ENCODE assay signal across 29 cellular contexts in genomic region chr3:156226676-156227420, GRCh38.
"Had no signal": no experiment of that assay in that cellular context is flagged by ENCODE, and none has a peak within 500 bp of the region (broad histone marks: within the 10 kb centered on the region; RNA-seq: fewer than 3 reads in every experiment).

No MANE protein-coding gene starts in this region.

- FAIRE-seq: keratinocyte, urothelium cell line had no signal

- H3K4me3 Mint-ChIP-seq: mesothelial cell of epicardium; naive B cell; natural killer cell; stimulated activated naive B cell treated with anti-CD40 and anti-IgM and Interleukin-4, amounts not matched to agents 10 μg/mL and 1 μg/mL and 100 μg/mL, for 72 hours; stimulated activated naive CD8-positive, alpha-beta T cell treated with anti-CD3 and anti-CD28 coated beads, Interleukin-15, Interleukin-2, amounts not matched to agents 100 ng/mL and 50 ng/mL, for 24 hours had no signal

- H3K9me3 ChIP-seq: heart right ventricle, left lung, lower lobe of right lung, ovary, psoas muscle, right atrium auricular region, right lobe of liver, suprapubic skin, thoracic aorta, upper lobe of right lung had no signal

- H3K36me3 ChIP-seq: heart right ventricle, left lung, lower lobe of right lung, ovary, right atrium auricular region, right lobe of liver, suprapubic skin, thoracic aorta, tibial artery, upper lobe of right lung had no signal

- H3K4me1 Mint-ChIP-seq: mesothelial cell of epicardium; naive B cell; natural killer cell; stimulated activated naive B cell treated with anti-CD40 and anti-IgM and Interleukin-4, amounts not matched to agents 10 μg/mL and 1 μg/mL and 100 μg/mL, for 72 hours had no signal

- H3K36me3 Mint-ChIP-seq: naive B cell; natural killer cell; stimulated activated naive B cell treated with anti-CD40 and anti-IgM and Interleukin-4, amounts not matched to agents 10 μg/mL and 1 μg/mL and 100 μg/mL, for 72 hours had no signal

- H3K4me3 ChIP-seq: heart right ventricle, hepatocyte, left lung, lower lobe of right lung, ovary, psoas muscle, right atrium auricular region, right lobe of liver, smooth muscle cell, suprapubic skin, thoracic aorta, tibial artery, upper lobe of right lung had no signal

- ATAC-seq: heart right ventricle; left cardiac atrium; left lung; lower lobe of right lung; natural killer cell; psoas muscle; right lobe of liver; stimulated activated naive B cell treated with anti-CD40 and anti-IgM and Interleukin-4, amounts not matched to agents 10 μg/mL and 1 μg/mL and 100 μg/mL, for 72 hours; upper lobe of right lung had no signal

- H3K27ac Mint-ChIP-seq: mesothelial cell of epicardium; naive B cell; natural killer cell; stimulated activated naive B cell treated with anti-CD40 and anti-IgM and Interleukin-4, amounts not matched to agents 10 μg/mL and 1 μg/mL and 100 μg/mL, for 72 hours; stimulated activated naive CD8-positive, alpha-beta T cell treated with anti-CD3 and anti-CD28 coated beads, Interleukin-15, Interleukin-2, amounts not matched to agents 100 ng/mL and 50 ng/mL, for 24 hours had no signal

- H3K27ac ChIP-seq: heart right ventricle, hepatocyte, left lung, lower lobe of right lung, ovary, psoas muscle, right atrium auricular region, right lobe of liver, suprapubic skin, thoracic aorta, tibial artery, upper lobe of right lung had no signal

- H3K4me1 ChIP-seq: heart right ventricle, left lung, lower lobe of right lung, psoas muscle, right atrium auricular region, right lobe of liver, suprapubic skin, upper lobe of right lung had no signal

- H3K4me2 ChIP-seq: hepatocyte, smooth muscle cell had no signal

- H3K27me3 ChIP-seq: heart right ventricle, hepatocyte, left lung, ovary, right atrium auricular region, right lobe of liver, tibial artery, upper lobe of right lung had no signal

- H2AFZ ChIP-seq: hepatocyte had no signal

- H3K9me3 Mint-ChIP-seq: natural killer cell; stimulated activated naive B cell treated with anti-CD40 and anti-IgM and Interleukin-4, amounts not matched to agents 10 μg/mL and 1 μg/mL and 100 μg/mL, for 72 hours; stimulated activated naive CD8-positive, alpha-beta T cell treated with anti-CD3 and anti-CD28 coated beads, Interleukin-15, Interleukin-2, amounts not matched to agents 100 ng/mL and 50 ng/mL, for 24 hours had no signal

- DNase-seq: heart right ventricle; kidney glomerular epithelial cell; left cardiac atrium; left lung; lower lobe of right lung; mammary epithelial cell; mesendoderm; naive B cell; natural killer cell; ovary; posterior cingulate gyrus; psoas muscle; right lobe of liver; stimulated activated CD4-positive, alpha-beta T cell treated with anti-CD3 and anti-CD28 coated beads, Interleukin-1b, Interleukin-23, amount 100 ng/mL, for 48 hours; stimulated activated CD4-positive, alpha-beta T cell treated with anti-CD3 and anti-CD28 coated beads, Interleukin-2, amount 100 ng/mL, for 48 hours; stimulated activated CD4-positive, alpha-beta T cell treated with anti-CD3 and anti-CD28 coated beads, Interleukin-4, amount 100 ng/mL, for 4 hours; stimulated activated naive B cell treated with anti-CD40 and anti-IgM and Interleukin-4, amounts not matched to agents 10 μg/mL and 1 μg/mL and 100 μg/mL, for 72 hours; tibial artery; trophoblast cell; upper lobe of right lung had no signal
